Comparison of ENCODE assay signal across 8 cellular contexts in genomic region chr12:49069507-49070346, GRCh38.
DNase-seq lines count a peak whose midpoint lies in the region; ATAC-seq and TF ChIP-seq lines count a peak whose summit lies in the region.

Gene RHEBL1, minus strand, starts transcription at chr12:49069979. Its CDS starts 194 bp downstream, at chr12:49069785.

- H3K27ac ChIP-seq in BLaER1 treated with 17β-estradiol and CSF1 and Interleukin-3, amounts not matched to agents 10 nM and 100 nM: peak within 1 kb of the TSS; percentile 10 to 76 (median 58); a peak in 17 of 22 replicates

- no peaks in the 10 kb centered on the region for H3K9me3 ChIP-seq in BLaER1 treated with 17β-estradiol and CSF1 and Interleukin-3, amounts not matched to agents 10 nM and 100 nM (replicated peaks in 1 of 11)

- peak within 1 kb of the TSS; percentile 87 to 98 (median 94) for H3K4me2 ChIP-seq in BLaER1 treated with 17β-estradiol and CSF1 and Interleukin-3, amounts not matched to agents 10 nM and 100 nM

- H3K4me1 ChIP-seq in BLaER1 treated with 17β-estradiol and CSF1 and Interleukin-3, amounts not matched to agents 10 nM and 100 nM: peaks cover 12 to 22% (median 18%) of the 10 kb centered on the region in 10 experiments

- ATAC-seq in HG03457 (IDR thresholded peaks at IDR 0.05; ENCODE audit: unreplicated experiment): peak; percentile 92

- H3K9ac ChIP-seq in BLaER1 treated with 17β-estradiol and CSF1 and Interleukin-3, amounts not matched to agents 10 nM and 100 nM: peak within 1 kb of the TSS; percentile 62 to 81 (median 76)

- DNase-seq in GM19240 (ENCODE audit: insufficient read length, low spot score): peak; percentile 93
- DNase-seq in NCI-H510A treated with DMSO at 0.1 percent for 48 hours (lab: John Stamatoyannopoulos, UW): peak; percentile 95
- peak; percentile 98 for DNase-seq in activated CD4-positive, alpha-beta T cell treated with anti-CD3 and anti-CD28 coated beads for 24 hours (ENCODE audit: low read depth in 2 of 2)
- DNase-seq in choroid plexus epithelial cell (ENCODE audit: low read depth): peak; percentile 97
- peak; percentile 99 for DNase-seq in left kidney (ENCODE audit: low read depth, low spot score)
- DNase-seq in stimulated activated CD4-positive, alpha-beta T cell treated with anti-CD3 and anti-CD28 coated beads, Interleukin-2, amount 100 ng/mL, for 24 hours: peak; percentile 99

- H3K4me3 ChIP-seq in BLaER1 treated with 17β-estradiol and CSF1 and Interleukin-3, amounts not matched to agents 10 nM and 100 nM: peak within 1 kb of the TSS; percentile 65 to 87 (median 76)
- peak within 1 kb of the TSS; percentile 83 for H3K4me3 ChIP-seq in choroid plexus epithelial cell (ENCODE audit: low read depth, low read length)

- TF ChIP-seq CTCF in choroid plexus epithelial cell (conservative IDR thresholded peaks at IDR 0.05; ENCODE audit: low read depth, low read length): peak; percentile 40

- peaks cover 0 to 4% (median 0%) of the 10 kb centered on the region in 11 experiments; a peak in 1 of 22 replicates for H3K36me3 ChIP-seq in BLaER1 treated with 17β-estradiol and CSF1 and Interleukin-3, amounts not matched to agents 10 nM and 100 nM

- H3K27me3 ChIP-seq in BLaER1 treated with 17β-estradiol and CSF1 and Interleukin-3, amounts not matched to agents 10 nM and 100 nM: no peaks in the 10 kb centered on the region

- no peaks in the 10 kb centered on the region for H4K20me1 ChIP-seq in BLaER1 treated with 17β-estradiol and CSF1 and Interleukin-3, amounts not matched to agents 10 nM and 100 nM

Comparison
In these comparisons a context has a peak if more than half of its experiments do, and no peak if none do; other contexts are left out.
1. Peak in every context shown above with its lines: DNase-seq, ATAC-seq, H3K4me3 ChIP-seq and H3K27ac ChIP-seq.